Comparison of ENCODE assay signal across 1 cellular context in genomic region chr11:16960250-16960649, GRCh38.
TF ChIP-seq lines count a peak whose summit lies in the region.

No MANE protein-coding gene starts in this region.

TF ChIP-seq in HepG2, 621 proteins besides CTCF, POLR2A, EP300 and RAD21 (continued from another document and continues in another):
- TF ChIP-seq HOMEZ (CRISPR knock-in tag; IDR thresholded peaks at IDR 0.05; ENCODE audit: low read depth), result no peak
- 0 out of 2 replicates have a peak, but pooled peaks have one; percentile 18 for TF ChIP-seq PHF21A (CRISPR knock-in tag; IDR thresholded peaks at IDR 0.05)
- no peak for TF ChIP-seq MTERF4 (CRISPR knock-in tag; IDR thresholded peaks at IDR 0.05)
- no peak for TF ChIP-seq KDM1A (CRISPR knock-in tag; IDR thresholded peaks at IDR 0.05)
- TF ChIP-seq ZFY (CRISPR knock-in tag; IDR thresholded peaks at IDR 0.05), result peak; percentile 19; the same call in 1 of the 2 replicates
- 0 out of 2 replicates have a peak, but pooled peaks have one; percentile 17 for TF ChIP-seq GATAD2A (CRISPR knock-in tag; IDR thresholded peaks at IDR 0.05)
- no peak for TF ChIP-seq ZNF83 (CRISPR knock-in tag; IDR thresholded peaks at IDR 0.05; ENCODE audit: borderline replicate concordance)
- TF ChIP-seq LCORL (IDR thresholded peaks at IDR 0.05), result no peak
- 0 out of 2 replicates have a peak, but pooled peaks have one; percentile 42 for TF ChIP-seq LCORL (CRISPR knock-in tag; IDR thresholded peaks at IDR 0.05)
- TF ChIP-seq ZSCAN29 (CRISPR knock-in tag; conservative IDR thresholded peaks at IDR 0.05), result 0 out of 2 replicates have a peak, but pooled peaks have one; percentile 40
- no peak for TF ChIP-seq ATF6 (CRISPR knock-in tag; conservative IDR thresholded peaks at IDR 0.05)
- TF ChIP-seq PLRG1 (conservative IDR thresholded peaks at IDR 0.05), result no peak
- no peak for TF ChIP-seq ZNF782 (CRISPR knock-in tag; IDR thresholded peaks at IDR 0.05; ENCODE audit: borderline replicate concordance)
- no peak for TF ChIP-seq ZNF317 (CRISPR knock-in tag; IDR thresholded peaks at IDR 0.05)
- no peak for TF ChIP-seq MIER3 (CRISPR knock-in tag; IDR thresholded peaks at IDR 0.05; ENCODE audit: borderline replicate concordance)
- TF ChIP-seq AGO1 (IDR thresholded peaks at IDR 0.05; ENCODE audit: low read depth, low read length, poor library complexity, severe bottlenecking), result no peak
- no peak for TF ChIP-seq ZNF205 (CRISPR knock-in tag; IDR thresholded peaks at IDR 0.05)
- TF ChIP-seq ARID5B (CRISPR knock-in tag; IDR thresholded peaks at IDR 0.05), result 0 out of 2 replicates have a peak, but pooled peaks have one; percentile 11
- TF ChIP-seq FOXA3 (CRISPR knock-in tag; IDR thresholded peaks at IDR 0.05), result peak; percentile 11; the same call in 1 of the 2 replicates
- TF ChIP-seq ZNF710 (CRISPR knock-in tag; IDR thresholded peaks at IDR 0.05; ENCODE audit: borderline replicate concordance), result no peak
- no peak for TF ChIP-seq FOXP1 (IDR thresholded peaks at IDR 0.05)
- TF ChIP-seq FOXP1 (CRISPR knock-in tag; IDR thresholded peaks at IDR 0.05), result peak; percentile 23; the same call in 1 of the 2 replicates
- TF ChIP-seq JARID2 (CRISPR knock-in tag; IDR thresholded peaks at IDR 0.05; ENCODE audit: insufficient replicate concordance), result no peak
- 0 out of 2 replicates have a peak, but pooled peaks have one; percentile 42 for TF ChIP-seq MTA1 (CRISPR knock-in tag; IDR thresholded peaks at IDR 0.05; ENCODE audit: borderline replicate concordance)
- TF ChIP-seq PATZ1 (CRISPR knock-in tag; IDR thresholded peaks at IDR 0.05), result peak; percentile 85
- no peak for TF ChIP-seq KLF15 (CRISPR knock-in tag; IDR thresholded peaks at IDR 0.05; ENCODE audit: borderline replicate concordance)
- TF ChIP-seq ETV5 (CRISPR knock-in tag; IDR thresholded peaks at IDR 0.05; ENCODE audit: borderline replicate concordance), result peak; percentile 43; the same call in 1 of the 2 replicates
- no peak for TF ChIP-seq YEATS4 (CRISPR knock-in tag; IDR thresholded peaks at IDR 0.05; ENCODE audit: borderline replicate concordance)
- no peak for TF ChIP-seq ZBTB4 (CRISPR knock-in tag; IDR thresholded peaks at IDR 0.05; ENCODE audit: borderline replicate concordance)
- TF ChIP-seq FOXP4 (CRISPR knock-in tag; IDR thresholded peaks at IDR 0.05), result peak; percentile 30; the same call in 1 of the 2 replicates
- TF ChIP-seq HNF4G (IDR thresholded peaks at IDR 0.05; ENCODE audit: borderline replicate concordance, low read depth, low read length), result no peak
- TF ChIP-seq HNF4G (CRISPR knock-in tag; IDR thresholded peaks at IDR 0.05; ENCODE audit: borderline replicate concordance, low read depth), result no peak
- TF ChIP-seq RORA (CRISPR knock-in tag; IDR thresholded peaks at IDR 0.05), result no peak
- TF ChIP-seq ZNF800 (CRISPR knock-in tag; IDR thresholded peaks at IDR 0.05), result no peak
- TF ChIP-seq NRL (CRISPR knock-in tag; IDR thresholded peaks at IDR 0.05; ENCODE audit: borderline replicate concordance), result no peak
- TF ChIP-seq ZNF414 (CRISPR knock-in tag; IDR thresholded peaks at IDR 0.05), result no peak
- TF ChIP-seq SP1 (IDR thresholded peaks at IDR 0.05), result no peak
- TF ChIP-seq SP1 (CRISPR knock-in tag; IDR thresholded peaks at IDR 0.05), result no peak
- TF ChIP-seq ZNF747 (CRISPR knock-in tag; IDR thresholded peaks at IDR 0.05; ENCODE audit: borderline replicate concordance), result no peak
- no peak for TF ChIP-seq THYN1 (CRISPR knock-in tag; IDR thresholded peaks at IDR 0.05; ENCODE audit: borderline replicate concordance, low read depth)
